In the genomic region with DNA sequence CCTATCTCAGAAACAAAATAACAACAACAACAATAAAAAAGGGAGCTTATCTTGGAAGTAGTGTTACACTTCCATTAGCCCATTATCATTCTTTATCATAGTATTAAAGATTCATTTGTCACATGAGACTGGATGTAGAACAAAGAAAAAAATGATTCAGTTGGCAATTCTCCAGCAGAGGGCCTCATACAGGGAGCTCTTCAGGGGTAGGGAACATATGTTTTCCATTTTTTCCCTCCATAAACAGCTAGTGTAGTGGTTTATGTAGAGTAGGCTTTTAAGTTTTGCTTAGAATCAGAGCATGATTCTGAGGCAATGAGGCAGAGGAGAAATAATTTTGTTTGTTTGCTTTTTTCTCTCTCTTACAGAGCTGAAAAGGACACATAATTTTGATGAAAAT, we compare ENCODE assay signal across 9 cellular contexts. TPM values are rescaled to one million over a fixed set of nuclear protein-coding genes. Genes with fewer than 3 reads are reported as not detected.
A peak's percentile ranks its signal among the peaks of the same experiment; 100 is the strongest.
DNase-seq lines count a peak whose midpoint lies in the region; ATAC-seq, FAIRE-seq and TF ChIP-seq lines count a peak whose summit lies in the region.
"Had no signal": no experiment of that assay in that cellular context is flagged by ENCODE, and none has a peak within 500 bp of the region (broad histone marks: within the 10 kb centered on the region; RNA-seq: fewer than 3 reads in every experiment).

No MANE protein-coding gene starts in this region.

- H3K4me2 ChIP-seq in HCT116 (ENCODE audit: low read length), result no peak overlapping the region
- no peak overlapping the region for H3K4me2 ChIP-seq in neural cell (ENCODE audit: low read length)

- H3K27ac ChIP-seq in HCT116 (ENCODE audit: low read depth, low read length) (no peak overlapping the region), neural cell (ENCODE audit: low read length) (peak overlapping the region; percentile 40)

- H4K20me1 ChIP-seq in HCT116 (ENCODE audit: insufficient read depth), result no peaks in the 10 kb centered on the region
- H4K20me1 ChIP-seq in neural cell (ENCODE audit: insufficient read depth), result no peaks in the 10 kb centered on the region

- no peak for DNase-seq in HCT116 (ENCODE audit: low read depth, low spot score)
- DNase-seq in NCI-H2227 treated with DMSO at 0.1 percent for 48 hours (lab: John Stamatoyannopoulos, UW), result peak; percentile 57
- DNase-seq in bronchial epithelial cell (ENCODE audit: low read depth), result peak; percentile 44
- DNase-seq in RPMI8226, result no peak
- DNase-seq in left lobe of liver (ENCODE audit: low spot score), result no peak
- no peak for DNase-seq in DMS114 treated with DMSO at 0.1 percent for 48 hours (lab: John Stamatoyannopoulos, UW; ENCODE audit: unreplicated experiment)
- DNase-seq: activated CD4-positive, alpha-beta T cell treated with anti-CD3 and anti-CD28 coated beads, Interleukin-2, amount 10 ng/mL, durations not matched to agents 7 days and 5 days had no signal

- H2AFZ ChIP-seq in HCT116 (ENCODE audit: low read depth, low read length, poor library complexity, severe bottlenecking), result no peak overlapping the region
- no peak overlapping the region for H2AFZ ChIP-seq in neural cell (ENCODE audit: low read depth, low read length)

- no peak for TF ChIP-seq POLR2A in HCT116 (IDR thresholded peaks at IDR 0.05; ENCODE audit: borderline replicate concordance, extremely low read depth, insufficient read depth, insufficient read length)

- POLR2A ChIA-PET in HCT116 (lab: Charles Lee), result no interaction called here

- RAD21 ChIA-PET in HCT116 (lab: Charles Lee; ENCODE audit: low non-redundant PET in 1 of 2, low total read pairs in 2 of 2, uncharacterized antibody in 2 of 2, unreplicated experiment in 2 of 2), result no interaction called here

- BruUV-seq in HCT116 (replicated peaks; lab: Mats Ljungman, UMichigan), result no TSS peak

- no peak for FAIRE-seq in bronchial epithelial cell (lab: Jason Lieb, UNC)

- TF ChIP-seq RAD21 in HCT116 (IDR thresholded peaks at IDR 0.05; ENCODE audit: low read depth) (no peak), neural cell (conservative IDR thresholded peaks at IDR 0.05) (peak; percentile 52)

- no peak for TF ChIP-seq CTCF in HCT116 (IDR thresholded peaks at IDR 0.05 in 2 of 3, conservative IDR thresholded peaks at IDR 0.05 in 1 of 3; ENCODE audit: borderline replicate concordance in 1 of 3, insufficient read depth in 1 of 3, low read depth in 2 of 3, low read length in 2 of 3)
- no peak for TF ChIP-seq CTCF in bronchial epithelial cell (IDR thresholded peaks at IDR 0.05; ENCODE audit: insufficient read depth, low read length, severe bottlenecking)
- TF ChIP-seq CTCF in neural cell (IDR thresholded peaks at IDR 0.05; ENCODE audit: poor library complexity, severe bottlenecking), result peak; percentile 68

- H3K9me2 ChIP-seq in HCT116 (ENCODE audit: insufficient read depth) (no peaks in the 10 kb centered on the region), neural cell (ENCODE audit: insufficient read depth, low read length) (no peaks in the 10 kb centered on the region)

- ATAC-seq in HCT116 (peak; percentile 34; the same call in 1 of the 2 replicates), left lobe of liver (no peak), GM21526 (IDR thresholded peaks at IDR 0.05; ENCODE audit: low FRiP score, unreplicated experiment) (no peak)

- H3K9ac ChIP-seq in HCT116 (ENCODE audit: low read length), result no peak overlapping the region
- H3K9ac ChIP-seq in neural cell (ENCODE audit: low read length), result no peak overlapping the region

- CTCF ChIA-PET in HCT116 (lab: Charles Lee), result interaction anchor here (1.7 kb wide), 1 partner anchor 9 kb away, joined by 6 read pairs; no protein-coding TSS in a partner anchor

- intact Hi-C loops in HCT116 (cut with micrococcal nuclease), result no loop called here

- no peak overlapping the region for H3K4me3 ChIP-seq in HCT116 (replicated peaks in 1 of 2; ENCODE audit: low read depth in 1 of 2, low read length in 2 of 2)
- H3K4me3 ChIP-seq in bronchial epithelial cell (ENCODE audit: low read depth, low read length), result no peak overlapping the region
- H3K4me3 ChIP-seq in neural cell (ENCODE audit: low read length), result peak overlapping the region; percentile 79

- H3K79me2 ChIP-seq in HCT116 (ENCODE audit: insufficient read depth, low read length) (no peaks in the 10 kb centered on the region), neural cell (replicated peaks; ENCODE audit: insufficient read depth, low read length) (peaks cover 95% of the 10 kb centered on the region)

- no peak for TF ChIP-seq EP300 in neural cell (conservative IDR thresholded peaks at IDR 0.05; ENCODE audit: poor library complexity, severe bottlenecking)

- H3K27me3 ChIP-seq in HCT116 (ENCODE audit: insufficient read depth, low read length) (no peaks in the 10 kb centered on the region), bronchial epithelial cell (ENCODE audit: control insufficient read depth, insufficient read depth, low read length) (no peaks in the 10 kb centered on the region), neural cell (ENCODE audit: insufficient read depth, low read depth, low read length) (no peaks in the 10 kb centered on the region)

- peaks cover 3 to 15% of the 10 kb centered on the region in 2 experiments; a peak in 3 of 4 replicates for H3K4me1 ChIP-seq in HCT116 (ENCODE audit: control insufficient read depth in 1 of 2, insufficient read depth in 2 of 2, low read length in 2 of 2)

- no peaks in the 10 kb centered on the region for H3K9me3 ChIP-seq in HCT116 (ENCODE audit: control insufficient read depth in 1 of 2, insufficient read depth in 1 of 2, low read depth in 1 of 2, low read length in 2 of 2)
- no peaks in the 10 kb centered on the region for H3K9me3 ChIP-seq in neural cell (ENCODE audit: low read length)

- H3K36me3 ChIP-seq in HCT116 (ENCODE audit: control insufficient read depth in 1 of 2, insufficient read depth in 2 of 2, low read length in 2 of 2), result no peaks in the 10 kb centered on the region
- no peaks in the 10 kb centered on the region for H3K36me3 ChIP-seq in bronchial epithelial cell (ENCODE audit: control insufficient read depth, insufficient read depth, low read length)
- H3K36me3 ChIP-seq in neural cell (ENCODE audit: insufficient read depth, low read length), result no peaks in the 10 kb centered on the region

- H3F3A ChIP-seq in neural cell (ENCODE audit: insufficient read depth, low read length, poor library complexity, severe bottlenecking), result peaks cover 3% of the 10 kb centered on the region

TF ChIP-seq in HCT116, 20 proteins besides CTCF, POLR2A, EP300 and RAD21 (continues in another document):
- no peak for TF ChIP-seq FOSL1 (IDR thresholded peaks at IDR 0.05; ENCODE audit: low read depth)
- TF ChIP-seq, protein P1, sequence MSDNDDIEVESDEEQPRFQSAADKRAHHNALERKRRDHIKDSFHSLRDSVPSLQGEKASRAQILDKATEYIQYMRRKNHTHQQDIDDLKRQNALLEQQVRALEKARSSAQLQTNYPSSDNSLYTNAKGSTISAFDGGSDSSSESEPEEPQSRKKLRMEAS (IDR thresholded peaks at IDR 0.05), result no peak
- TF ChIP-seq POLR2AphosphoS5 (IDR thresholded peaks at IDR 0.05; ENCODE audit: low read depth, low read length), result no peak
- TF ChIP-seq JUND (IDR thresholded peaks at IDR 0.05), result no peak
- no peak for TF ChIP-seq SIN3A (IDR thresholded peaks at IDR 0.05; ENCODE audit: low read depth)

TF ChIP-seq in neural cell, 6 proteins besides CTCF, POLR2A, EP300 and RAD21:
- TF ChIP-seq POLR2AphosphoS5 (IDR thresholded peaks at IDR 0.05), result no peak
- TF ChIP-seq, protein P2, sequence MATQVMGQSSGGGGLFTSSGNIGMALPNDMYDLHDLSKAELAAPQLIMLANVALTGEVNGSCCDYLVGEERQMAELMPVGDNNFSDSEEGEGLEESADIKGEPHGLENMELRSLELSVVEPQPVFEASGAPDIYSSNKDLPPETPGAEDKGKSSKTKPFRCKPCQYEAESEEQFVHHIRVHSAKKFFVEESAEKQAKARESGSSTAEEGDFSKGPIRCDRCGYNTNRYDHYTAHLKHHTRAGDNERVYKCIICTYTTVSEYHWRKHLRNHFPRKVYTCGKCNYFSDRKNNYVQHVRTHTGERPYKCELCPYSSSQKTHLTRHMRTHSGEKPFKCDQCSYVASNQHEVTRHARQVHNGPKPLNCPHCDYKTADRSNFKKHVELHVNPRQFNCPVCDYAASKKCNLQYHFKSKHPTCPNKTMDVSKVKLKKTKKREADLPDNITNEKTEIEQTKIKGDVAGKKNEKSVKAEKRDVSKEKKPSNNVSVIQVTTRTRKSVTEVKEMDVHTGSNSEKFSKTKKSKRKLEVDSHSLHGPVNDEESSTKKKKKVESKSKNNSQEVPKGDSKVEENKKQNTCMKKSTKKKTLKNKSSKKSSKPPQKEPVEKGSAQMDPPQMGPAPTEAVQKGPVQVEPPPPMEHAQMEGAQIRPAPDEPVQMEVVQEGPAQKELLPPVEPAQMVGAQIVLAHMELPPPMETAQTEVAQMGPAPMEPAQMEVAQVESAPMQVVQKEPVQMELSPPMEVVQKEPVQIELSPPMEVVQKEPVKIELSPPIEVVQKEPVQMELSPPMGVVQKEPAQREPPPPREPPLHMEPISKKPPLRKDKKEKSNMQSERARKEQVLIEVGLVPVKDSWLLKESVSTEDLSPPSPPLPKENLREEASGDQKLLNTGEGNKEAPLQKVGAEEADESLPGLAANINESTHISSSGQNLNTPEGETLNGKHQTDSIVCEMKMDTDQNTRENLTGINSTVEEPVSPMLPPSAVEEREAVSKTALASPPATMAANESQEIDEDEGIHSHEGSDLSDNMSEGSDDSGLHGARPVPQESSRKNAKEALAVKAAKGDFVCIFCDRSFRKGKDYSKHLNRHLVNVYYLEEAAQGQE (IDR thresholded peaks at IDR 0.05; ENCODE audit: borderline replicate concordance), result no peak
- TF ChIP-seq EZH2 (IDR thresholded peaks at IDR 0.05; ENCODE audit: borderline replicate concordance, insufficient read depth, low read length, poor library complexity, severe bottlenecking), result no peak
- TF ChIP-seq TAF1 (IDR thresholded peaks at IDR 0.05; ENCODE audit: low read depth), result no peak
- no peak for TF ChIP-seq MXI1 (conservative IDR thresholded peaks at IDR 0.05; ENCODE audit: poor library complexity, severe bottlenecking)
- peak; percentile 64 for TF ChIP-seq SMC3 (conservative IDR thresholded peaks at IDR 0.05; ENCODE audit: poor library complexity)

RNA-seq across cellular contexts. Expression of a gene that starts 5.8 kb away (rescaled TPM):
- total RNA-seq in HCT116 (2021; ENCODE audit: unreplicated experiment) (29.3 TPM), bronchial epithelial cell (24.0 and 48.3 TPM in 2 replicates), left lobe of liver (15.9 TPM)
- 43.8 and 44.7 TPM in 2 replicates for polyA plus RNA-seq in HCT116 (2012)
- polyA plus RNA-seq in neural cell, result 623 and 678 TPM in 2 replicates
- polyA minus RNA-seq in neural cell, result 444 TPM in 2 replicates
- total RNA-seq: activated CD4-positive, alpha-beta T cell treated with anti-CD3 and anti-CD28 coated beads, Interleukin-2, amount 10 ng/mL, durations not matched to agents 7 days and 5 days had no signal

RNA-seq across cellular contexts. Expression of a gene that starts 57.1 kb away (rescaled TPM):
- total RNA-seq in HCT116 (2021; ENCODE audit: unreplicated experiment), result 54.5 TPM
- 15.0 and 15.2 TPM in 2 replicates for polyA plus RNA-seq in HCT116 (2012)
- total RNA-seq in bronchial epithelial cell, result 187 and 206 TPM in 2 replicates
- polyA plus RNA-seq in neural cell, result 222 and 242 TPM in 2 replicates
- 267 and 291 TPM in 2 replicates for polyA minus RNA-seq in neural cell
- total RNA-seq in left lobe of liver, result 93.5 TPM

Comparison
In these comparisons a context has a peak if more than half of its experiments do, and no peak if none do; other contexts are left out.
1. DNase-seq: peak in NCI-H2227 treated with DMSO at 0.1 percent for 48 hours (single experiment) and bronchial epithelial cell (single experiment); none in HCT116 (single experiment), RPMI8226 (single experiment), left lobe of liver (single experiment) and DMS114 treated with DMSO at 0.1 percent for 48 hours (single experiment).